In the genomic region with DNA sequence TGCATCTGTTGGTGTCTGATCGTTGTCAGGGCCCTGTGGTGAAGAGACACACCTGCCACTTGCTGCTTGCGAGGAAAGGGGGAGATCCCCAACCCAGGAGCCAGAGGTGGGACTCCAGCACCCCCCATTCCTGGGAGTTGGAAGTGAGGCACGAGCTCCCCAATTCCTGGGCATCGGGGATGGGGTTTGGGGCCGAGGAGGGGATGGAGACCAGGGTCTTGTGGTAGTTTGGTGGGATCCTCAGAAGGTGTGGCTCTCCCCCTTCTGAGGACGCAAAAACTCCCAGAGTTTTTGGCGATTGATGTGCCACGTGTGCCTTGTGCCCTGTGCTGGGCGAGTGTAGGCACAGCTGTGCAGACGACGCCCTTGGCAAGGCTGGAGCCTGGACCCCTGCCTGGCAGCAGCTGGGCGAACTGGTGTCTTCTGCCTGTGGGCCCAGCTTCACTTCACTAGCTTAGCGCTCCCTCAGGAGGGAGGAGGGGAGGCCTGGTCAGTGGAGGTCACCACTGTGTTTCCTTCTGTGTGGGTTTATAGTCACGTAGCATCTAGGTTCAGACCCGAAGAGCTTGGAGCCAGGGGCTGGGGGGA, we compare ENCODE assay signal across 8 cellular contexts. TPM values are rescaled to one million over a fixed set of nuclear protein-coding genes. Genes with fewer than 3 reads are reported as not detected.
DNase-seq lines count a peak whose midpoint lies in the region; ATAC-seq lines count a peak whose summit lies in the region.

No MANE protein-coding gene starts in this region.

- peak overlapping the region; percentile 100 for H3K27ac Mint-ChIP-seq in activated CD4-positive, alpha-beta T cell treated with anti-CD3 and anti-CD28 coated beads, Interleukin-2, amount 10 ng/mL, durations not matched to agents 7 days and 5 days
- peak overlapping the region; percentile 28 for H3K27ac Mint-ChIP-seq in activated T-helper 2 cell treated with anti-CD3 and anti-CD28 coated beads, Interferon-gamma antibody, Interleukin-2, Interleukin-4, amounts not matched to agents 10 μg/mL and 5 μg/mL and 100 μg/mL, durations not matched to agents 14 hours and 24 hours and 36 hours
- no peak overlapping the region for H3K27ac Mint-ChIP-seq in memory B cell

- no peaks in the 10 kb centered on the region for H3K9me3 Mint-ChIP-seq in activated CD4-positive, alpha-beta T cell treated with anti-CD3 and anti-CD28 coated beads, Interleukin-2, amount 10 ng/mL, durations not matched to agents 7 days and 5 days
- H3K9me3 Mint-ChIP-seq in activated T-helper 2 cell treated with anti-CD3 and anti-CD28 coated beads, Interferon-gamma antibody, Interleukin-2, Interleukin-4, amounts not matched to agents 10 μg/mL and 5 μg/mL and 100 μg/mL, durations not matched to agents 14 hours and 24 hours and 36 hours = no peaks in the 10 kb centered on the region
- no peaks in the 10 kb centered on the region for H3K9me3 Mint-ChIP-seq in memory B cell

- peaks cover 33% of the 10 kb centered on the region for H3K4me1 Mint-ChIP-seq in activated CD4-positive, alpha-beta T cell treated with anti-CD3 and anti-CD28 coated beads, Interleukin-2, amount 10 ng/mL, durations not matched to agents 7 days and 5 days
- H3K4me1 Mint-ChIP-seq in activated T-helper 2 cell treated with anti-CD3 and anti-CD28 coated beads, Interferon-gamma antibody, Interleukin-2, Interleukin-4, amounts not matched to agents 10 μg/mL and 5 μg/mL and 100 μg/mL, durations not matched to agents 14 hours and 24 hours and 36 hours (ENCODE audit: low read depth) = peaks cover 14% of the 10 kb centered on the region
- peaks cover 18% of the 10 kb centered on the region for H3K4me1 Mint-ChIP-seq in memory B cell

- ATAC-seq in memory B cell (ENCODE audit: low read depth) (no peak), HG03469 (IDR thresholded peaks at IDR 0.05; ENCODE audit: unreplicated experiment) (no peak)

- peak overlapping the region; percentile 90 for H3K27ac ChIP-seq in substantia nigra (ENCODE audit: low read depth, low read length, poor library complexity, severe bottlenecking)

- CTCF ChIA-PET in activated CD4-positive, alpha-beta T cell treated with anti-CD3 and anti-CD28 coated beads, Interleukin-2, amount 10 ng/mL, durations not matched to agents 7 days and 5 days (lab: Charles Lee) = interaction anchor here (0.8 to 11.0 kb wide), 5 partner anchors 11 to 143 kb away, joined by 3 to 104 read pairs (median 5); a partner anchor contains a TSS

- H3K27me3 Mint-ChIP-seq in activated CD4-positive, alpha-beta T cell treated with anti-CD3 and anti-CD28 coated beads, Interleukin-2, amount 10 ng/mL, durations not matched to agents 7 days and 5 days = no peaks in the 10 kb centered on the region
- H3K27me3 Mint-ChIP-seq in activated T-helper 2 cell treated with anti-CD3 and anti-CD28 coated beads, Interferon-gamma antibody, Interleukin-2, Interleukin-4, amounts not matched to agents 10 μg/mL and 5 μg/mL and 100 μg/mL, durations not matched to agents 14 hours and 24 hours and 36 hours (ENCODE audit: low read depth) = no peaks in the 10 kb centered on the region
- H3K27me3 Mint-ChIP-seq in memory B cell = no peaks in the 10 kb centered on the region

- H3K4me3 Mint-ChIP-seq in activated CD4-positive, alpha-beta T cell treated with anti-CD3 and anti-CD28 coated beads, Interleukin-2, amount 10 ng/mL, durations not matched to agents 7 days and 5 days = peak overlapping the region; percentile 99
- peak overlapping the region; percentile 96 for H3K4me3 Mint-ChIP-seq in activated T-helper 2 cell treated with anti-CD3 and anti-CD28 coated beads, Interferon-gamma antibody, Interleukin-2, Interleukin-4, amounts not matched to agents 10 μg/mL and 5 μg/mL and 100 μg/mL, durations not matched to agents 14 hours and 24 hours and 36 hours (ENCODE audit: low read depth)
- H3K4me3 Mint-ChIP-seq in memory B cell = peak overlapping the region; percentile 27

- intact Hi-C loops in activated T-helper 2 cell treated with anti-CD3 and anti-CD28 coated beads, Interferon-gamma antibody, Interleukin-2, Interleukin-4, amounts not matched to agents 10 μg/mL and 5 μg/mL and 100 μg/mL, durations not matched to agents 14 hours and 24 hours and 36 hours (cut with micrococcal nuclease) = no loop called here

- POLR2A ChIA-PET in activated CD4-positive, alpha-beta T cell treated with anti-CD3 and anti-CD28 coated beads, Interleukin-2, amount 10 ng/mL, durations not matched to agents 7 days and 5 days (lab: Charles Lee) = no interaction called here

- H3K36me3 Mint-ChIP-seq in activated CD4-positive, alpha-beta T cell treated with anti-CD3 and anti-CD28 coated beads, Interleukin-2, amount 10 ng/mL, durations not matched to agents 7 days and 5 days (ENCODE audit: low read depth) = peaks cover 16% of the 10 kb centered on the region
- peaks cover 29% of the 10 kb centered on the region for H3K36me3 Mint-ChIP-seq in activated T-helper 2 cell treated with anti-CD3 and anti-CD28 coated beads, Interferon-gamma antibody, Interleukin-2, Interleukin-4, amounts not matched to agents 10 μg/mL and 5 μg/mL and 100 μg/mL, durations not matched to agents 14 hours and 24 hours and 36 hours (ENCODE audit: low read depth)
- H3K36me3 Mint-ChIP-seq in memory B cell = peaks cover 1% of the 10 kb centered on the region

- no peak for DNase-seq in activated CD4-positive, alpha-beta T cell treated with anti-CD3 and anti-CD28 coated beads, Interleukin-2, amount 10 ng/mL, durations not matched to agents 7 days and 5 days
- DNase-seq in activated CD4-positive, alpha-beta T cell treated with anti-CD3 and anti-CD28 coated beads for 48 hours = no peak
- no peak for DNase-seq in activated T-helper 2 cell treated with anti-CD3 and anti-CD28 coated beads, Interferon-gamma antibody, Interleukin-2, Interleukin-4, amounts not matched to agents 10 μg/mL and 5 μg/mL and 100 μg/mL, durations not matched to agents 14 hours and 24 hours and 36 hours (ENCODE audit: low spot score)
- DNase-seq in memory B cell (ENCODE audit: low spot score in 2 of 2) = peak in 1 of 2 donors; percentile 9
- DNase-seq in substantia nigra (lab: John Stamatoyannopoulos, UW) = peak in 6 of 49 donors; percentile 29 to 55 (median 44)
- no peak for DNase-seq in superior temporal gyrus (ENCODE audit: extremely low spot score)
- DNase-seq in NCI-H2227 (lab: John Stamatoyannopoulos, UW; ENCODE audit: unreplicated experiment) = no peak

RNA-seq across cellular contexts. Expression of a gene that starts 2.6 kb away (rescaled TPM):
- 100 to 1,000 TPM; 207 to 260 TPM for total RNA-seq in activated CD4-positive, alpha-beta T cell treated with anti-CD3 and anti-CD28 coated beads, Interleukin-2, amount 10 ng/mL, durations not matched to agents 7 days and 5 days
- total RNA-seq in activated T-helper 2 cell treated with anti-CD3 and anti-CD28 coated beads, Interferon-gamma antibody, Interleukin-2, Interleukin-4, amounts not matched to agents 10 μg/mL and 5 μg/mL and 100 μg/mL, durations not matched to agents 14 hours and 24 hours and 36 hours = 219 and 225 TPM in 2 replicates

RNA-seq across cellular contexts. Expression of a gene that starts 7.0 kb away (rescaled TPM):
- under 1 TPM; 0.40 to 0.62 TPM for total RNA-seq in activated CD4-positive, alpha-beta T cell treated with anti-CD3 and anti-CD28 coated beads, Interleukin-2, amount 10 ng/mL, durations not matched to agents 7 days and 5 days
- 0.52 and 0.55 TPM in 2 replicates for total RNA-seq in activated T-helper 2 cell treated with anti-CD3 and anti-CD28 coated beads, Interferon-gamma antibody, Interleukin-2, Interleukin-4, amounts not matched to agents 10 μg/mL and 5 μg/mL and 100 μg/mL, durations not matched to agents 14 hours and 24 hours and 36 hours

RNA-seq across cellular contexts. Expression of a gene that starts 22.9 kb away (rescaled TPM):
- total RNA-seq in activated CD4-positive, alpha-beta T cell treated with anti-CD3 and anti-CD28 coated beads, Interleukin-2, amount 10 ng/mL, durations not matched to agents 7 days and 5 days = 1 to 10 TPM; 6.4 to 8.2 TPM
- total RNA-seq in activated T-helper 2 cell treated with anti-CD3 and anti-CD28 coated beads, Interferon-gamma antibody, Interleukin-2, Interleukin-4, amounts not matched to agents 10 μg/mL and 5 μg/mL and 100 μg/mL, durations not matched to agents 14 hours and 24 hours and 36 hours = 7.6 and 7.9 TPM in 2 replicates

RNA-seq across cellular contexts. Expression of a gene that starts 33.6 kb away (rescaled TPM):
- total RNA-seq in activated CD4-positive, alpha-beta T cell treated with anti-CD3 and anti-CD28 coated beads, Interleukin-2, amount 10 ng/mL, durations not matched to agents 7 days and 5 days = 10 to 100 TPM; 38.6 to 44.1 TPM
- 47.3 and 53.6 TPM in 2 replicates for total RNA-seq in activated T-helper 2 cell treated with anti-CD3 and anti-CD28 coated beads, Interferon-gamma antibody, Interleukin-2, Interleukin-4, amounts not matched to agents 10 μg/mL and 5 μg/mL and 100 μg/mL, durations not matched to agents 14 hours and 24 hours and 36 hours

RNA-seq across cellular contexts. Expression of a gene that starts 39.6 kb away (rescaled TPM):
- 10 to 100 TPM; 14.4 to 24.4 TPM for total RNA-seq in activated CD4-positive, alpha-beta T cell treated with anti-CD3 and anti-CD28 coated beads, Interleukin-2, amount 10 ng/mL, durations not matched to agents 7 days and 5 days
- total RNA-seq in activated T-helper 2 cell treated with anti-CD3 and anti-CD28 coated beads, Interferon-gamma antibody, Interleukin-2, Interleukin-4, amounts not matched to agents 10 μg/mL and 5 μg/mL and 100 μg/mL, durations not matched to agents 14 hours and 24 hours and 36 hours = 23.9 and 24.5 TPM in 2 replicates

Comparison
In these comparisons a context has a peak if more than half of its experiments do, and no peak if none do; other contexts are left out.
1. H3K4me3 Mint-ChIP-seq: peak in every context shown above with its lines; median percentile 99 in activated CD4-positive, alpha-beta T cell treated with anti-CD3 and anti-CD28 coated beads, Interleukin-2, amount 10 ng/mL, durations not matched to agents 7 days and 5 days; 96 in activated T-helper 2 cell treated with anti-CD3 and anti-CD28 coated beads, Interferon-gamma antibody, Interleukin-2, Interleukin-4, amounts not matched to agents 10 μg/mL and 5 μg/mL and 100 μg/mL, durations not matched to agents 14 hours and 24 hours and 36 hours; 27 in memory B cell.